ENCODE assay signal across 8 cellular contexts in the genomic region with DNA sequence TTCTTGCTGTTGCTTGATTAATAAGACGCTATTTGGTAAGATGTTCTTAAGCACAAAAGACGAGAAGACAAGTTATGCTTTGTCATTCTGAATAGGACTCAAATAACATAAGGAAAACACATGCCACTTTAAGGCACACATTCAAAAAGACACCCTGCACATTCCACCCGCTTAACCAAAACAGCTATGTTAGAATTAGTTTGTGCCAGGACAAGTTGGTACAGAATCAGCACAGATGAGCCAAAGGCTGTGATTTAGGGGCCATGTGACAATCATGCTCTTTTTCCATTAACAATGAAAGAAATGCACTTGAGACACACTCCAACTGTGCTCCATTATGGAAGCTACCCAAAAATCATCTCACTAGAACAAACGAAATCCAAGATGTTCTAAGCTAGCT. TPM values are rescaled to one million over a fixed set of nuclear protein-coding genes. Genes with fewer than 3 reads are reported as not detected.
A peak's percentile ranks its signal among the peaks of the same experiment; 100 is the strongest.
DNase-seq lines count a peak whose midpoint lies in the region; ATAC-seq and TF ChIP-seq lines count a peak whose summit lies in the region.

No MANE protein-coding gene starts in this region.

- peaks cover 28% of the 10 kb centered on the region for H3K36me3 Mint-ChIP-seq in T-helper 2 cell treated with Interferon-gamma antibody and Interleukin-4, amounts not matched to agents 5 μg/mL and 100 μg/mL, for 36 hours (ENCODE audit: low read depth)
- H3K36me3 Mint-ChIP-seq in activated CD4-positive, alpha-beta memory T cell treated with anti-CD3 and anti-CD28 coated beads for 36 hours, result peaks cover 33% of the 10 kb centered on the region
- no peaks in the 10 kb centered on the region for H3K36me3 Mint-ChIP-seq in glutamatergic neuron (ENCODE audit: unreplicated experiment)

- no peaks in the 10 kb centered on the region for H3K27me3 ChIP-seq in stomach smooth muscle (ENCODE audit: control insufficient read depth in 1 of 2, insufficient read depth in 2 of 2, low read length in 2 of 2)

- H3K9ac ChIP-seq in stomach smooth muscle (ENCODE audit: low read length in 2 of 2), result no peak overlapping the region

- H3K27me3 Mint-ChIP-seq in T-helper 2 cell treated with Interferon-gamma antibody and Interleukin-4, amounts not matched to agents 5 μg/mL and 100 μg/mL, for 36 hours (ENCODE audit: low read depth), result no peaks in the 10 kb centered on the region
- no peaks in the 10 kb centered on the region for H3K27me3 Mint-ChIP-seq in activated CD4-positive, alpha-beta memory T cell treated with anti-CD3 and anti-CD28 coated beads for 36 hours
- peaks cover 9% of the 10 kb centered on the region for H3K27me3 Mint-ChIP-seq in glutamatergic neuron (ENCODE audit: unreplicated experiment)

- peak overlapping the region; percentile 77 for H3K4me3 Mint-ChIP-seq in T-helper 2 cell treated with Interferon-gamma antibody and Interleukin-4, amounts not matched to agents 5 μg/mL and 100 μg/mL, for 36 hours
- H3K4me3 Mint-ChIP-seq in activated CD4-positive, alpha-beta memory T cell treated with anti-CD3 and anti-CD28 coated beads for 36 hours, result peak overlapping the region; percentile 79
- H3K4me3 Mint-ChIP-seq in glutamatergic neuron (ENCODE audit: unreplicated experiment), result peak overlapping the region; percentile 53

- H3K4me3 ChIP-seq in stomach smooth muscle (ENCODE audit: low read length in 2 of 2), result peak overlapping the region; percentile 10 to 25

- intact Hi-C loops in activated CD4-positive, alpha-beta memory T cell treated with anti-CD3 and anti-CD28 coated beads for 36 hours (cut with micrococcal nuclease), result loop anchor here (5.0 kb wide), 3 partner anchors 117 to 332 kb away; partner anchors contain the start of gene ARID5A

- CTCF ChIA-PET in activated CD4-positive, alpha-beta memory T cell treated with anti-CD3 and anti-CD28 coated beads for 36 hours (lab: Charles Lee), result interaction anchor here (0.7 to 1.9 kb wide), 9 partner anchors 13 to 304 kb away, joined by 3 to 6 read pairs (median 3); no protein-coding TSS in a partner anchor

- peaks cover 44% of the 10 kb centered on the region for H3K4me1 ChIP-seq in stomach smooth muscle (ENCODE audit: control insufficient read depth, insufficient read depth, low read length)

- no peaks in the 10 kb centered on the region for H3K9me3 ChIP-seq in stomach smooth muscle (ENCODE audit: control insufficient read depth in 2 of 2, low read length in 2 of 2)

- H3K27ac Mint-ChIP-seq in T-helper 2 cell treated with Interferon-gamma antibody and Interleukin-4, amounts not matched to agents 5 μg/mL and 100 μg/mL, for 36 hours, result peak overlapping the region; percentile 38
- peak overlapping the region; percentile 28 for H3K27ac Mint-ChIP-seq in activated CD4-positive, alpha-beta memory T cell treated with anti-CD3 and anti-CD28 coated beads for 36 hours
- peak overlapping the region; percentile 9 for H3K27ac Mint-ChIP-seq in glutamatergic neuron (ENCODE audit: unreplicated experiment)

- peaks cover 60% of the 10 kb centered on the region for H3K4me1 Mint-ChIP-seq in T-helper 2 cell treated with Interferon-gamma antibody and Interleukin-4, amounts not matched to agents 5 μg/mL and 100 μg/mL, for 36 hours (ENCODE audit: low read depth)
- peaks cover 71% of the 10 kb centered on the region for H3K4me1 Mint-ChIP-seq in activated CD4-positive, alpha-beta memory T cell treated with anti-CD3 and anti-CD28 coated beads for 36 hours (ENCODE audit: low read depth)
- peaks cover 21% of the 10 kb centered on the region for H3K4me1 Mint-ChIP-seq in glutamatergic neuron (ENCODE audit: low read depth, unreplicated experiment)

- POLR2A ChIA-PET in activated CD4-positive, alpha-beta memory T cell treated with anti-CD3 and anti-CD28 coated beads for 36 hours (lab: Charles Lee), result no interaction called here

- no peaks in the 10 kb centered on the region for H3K9me3 Mint-ChIP-seq in T-helper 2 cell treated with Interferon-gamma antibody and Interleukin-4, amounts not matched to agents 5 μg/mL and 100 μg/mL, for 36 hours
- no peaks in the 10 kb centered on the region for H3K9me3 Mint-ChIP-seq in activated CD4-positive, alpha-beta memory T cell treated with anti-CD3 and anti-CD28 coated beads for 36 hours
- H3K9me3 Mint-ChIP-seq in glutamatergic neuron (ENCODE audit: unreplicated experiment), result peaks cover 6% of the 10 kb centered on the region

- no peak overlapping the region for H3K27ac ChIP-seq in stomach smooth muscle (ENCODE audit: low read length)

- no peak for DNase-seq in T-helper 2 cell treated with Interferon-gamma antibody and Interleukin-4, amounts not matched to agents 5 μg/mL and 100 μg/mL, for 36 hours (ENCODE audit: low spot score)
- no peak for DNase-seq in T-helper 2 cell
- DNase-seq in activated CD4-positive, alpha-beta memory T cell treated with anti-CD3 and anti-CD28 coated beads for 36 hours, result no peak
- DNase-seq in glutamatergic neuron, result no peak
- DNase-seq in NCI-H524 treated with DMSO at 0.1 percent for 48 hours (lab: John Stamatoyannopoulos, UW), result no peak

- ATAC-seq in GM18498 (IDR thresholded peaks at IDR 0.05; ENCODE audit: unreplicated experiment) (no peak), HG03159 (IDR thresholded peaks at IDR 0.05; ENCODE audit: unreplicated experiment) (no peak)

- no peaks in the 10 kb centered on the region for H3K36me3 ChIP-seq in stomach smooth muscle (ENCODE audit: control insufficient read depth in 2 of 2, insufficient read depth in 2 of 2, low read length in 2 of 2)

- no peak for TF ChIP-seq CTCF in glutamatergic neuron (IDR thresholded peaks at IDR 0.05; ENCODE audit: partially characterized antibody, unreplicated experiment)

RNA-seq across cellular contexts. Expression of gene STARD7, which starts 3.4 kb away (rescaled TPM):
- 100 to 1,000 TPM; 173 to 181 TPM for total RNA-seq in activated CD4-positive, alpha-beta memory T cell treated with anti-CD3 and anti-CD28 coated beads for 36 hours
- 100 TPM for total RNA-seq in glutamatergic neuron (ENCODE audit: unreplicated experiment)

RNA-seq across cellular contexts. Expression of gene DUSP2, which starts 60.0 kb away (rescaled TPM):
- 100 to 1,000 TPM; 522 to 539 TPM for total RNA-seq in activated CD4-positive, alpha-beta memory T cell treated with anti-CD3 and anti-CD28 coated beads for 36 hours
- 0.34 TPM for total RNA-seq in glutamatergic neuron (ENCODE audit: unreplicated experiment)

Comparison
In these comparisons a context has a peak if more than half of its experiments do, and no peak if none do; other contexts are left out.
1. RNA of gene DUSP2, which starts 60.0 kb away (total RNA-seq): 522 to 539 TPM in activated CD4-positive, alpha-beta memory T cell treated with anti-CD3 and anti-CD28 coated beads for 36 hours; 0.34 TPM in glutamatergic neuron (single experiment); every median in the first group is over 100 times any median in the second.
2. Peak in every context shown above with its lines, with median percentiles within 50 percentile points of each other: H3K27ac Mint-ChIP-seq and H3K4me3 Mint-ChIP-seq.